8 cellular contexts compared by ENCODE assay signal in the genomic region with DNA sequence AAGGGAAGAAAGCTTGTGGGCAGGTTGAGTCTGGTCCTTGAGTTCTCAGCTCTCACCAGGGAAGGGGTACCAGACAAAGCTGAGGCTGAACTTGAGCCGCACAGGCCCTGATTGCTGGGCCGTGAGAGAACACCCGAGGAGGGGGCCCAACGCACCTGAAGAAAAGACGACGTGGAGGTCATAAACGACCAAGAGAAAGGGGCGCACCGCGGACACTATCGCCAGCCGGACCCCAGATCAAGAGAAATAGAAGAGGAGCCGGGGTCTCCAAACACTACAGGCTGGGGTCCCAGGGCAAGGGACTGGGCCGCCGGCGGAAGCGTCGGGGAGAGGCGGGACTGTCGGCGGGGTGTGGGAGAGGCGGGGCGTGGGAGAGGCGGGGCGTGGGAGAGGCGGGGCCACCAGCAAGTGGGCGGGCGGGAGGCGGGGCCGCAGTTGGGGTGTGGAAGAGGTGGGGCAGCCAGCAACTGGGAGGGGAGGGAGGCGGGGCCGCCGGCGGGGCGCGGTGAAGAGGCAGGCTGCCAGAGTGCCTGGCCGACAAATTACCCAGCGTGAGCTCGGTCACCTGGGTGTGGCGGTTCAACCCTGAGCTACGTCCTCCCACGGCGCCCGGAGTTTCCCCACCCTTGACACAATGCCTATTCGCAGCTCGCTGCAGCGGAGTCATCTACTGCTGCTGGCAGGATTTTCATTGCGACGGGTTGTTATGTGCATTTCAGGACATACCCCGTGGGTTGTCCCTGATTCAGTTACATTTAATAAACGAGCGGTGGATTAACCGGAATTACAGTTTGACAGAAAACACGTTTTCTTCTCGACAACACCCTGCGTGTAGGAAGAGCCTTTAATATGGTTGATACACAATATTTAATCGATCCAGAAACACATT. TPM values are rescaled to one million over a fixed set of nuclear protein-coding genes. Genes with fewer than 3 reads are reported as not detected.
A peak's percentile ranks its signal among the peaks of the same experiment; 100 is the strongest.
DNase-seq lines count a peak whose midpoint lies in the region; ATAC-seq, FAIRE-seq and TF ChIP-seq lines count a peak whose summit lies in the region.

No MANE protein-coding gene starts in this region.

- H3K9me3 ChIP-seq in kidney (ENCODE audit: control insufficient read depth in 1 of 2, low read length in 2 of 2): no peaks in the 10 kb centered on the region

- H3K9ac ChIP-seq in kidney (ENCODE audit: low read length in 2 of 2): peak overlapping the region; percentile 85 to 98

- H3K4me3 ChIP-seq in kidney (ENCODE audit: low read length in 2 of 2): peak overlapping the region; percentile 86 to 88

- DNase-seq in AML-193 (lab: John Stamatoyannopoulos, UW) (peak; percentile 88 to 94), NCI-H345 treated with DMSO at 0.1 percent for 48 hours (lab: John Stamatoyannopoulos, UW; ENCODE audit: unreplicated experiment) (peak; percentile 83), cerebellar cortex (ENCODE audit: low spot score) (peak; percentile 93), kidney (peak; percentile 99)
- peak; percentile 95 for DNase-seq in activated CD4-positive, CD25-positive, alpha-beta regulatory T cell treated with anti-CD3 and anti-CD28 coated beads, Interleukin-2, amount 50 U/mL, for 16 hours (ENCODE audit: low read depth, low spot score)
- peak; percentile 97 to 99 (median 98) for DNase-seq in stimulated activated CD4-positive, alpha-beta T cell treated with anti-CD3 and anti-CD28 coated beads, Interleukin-12 subunit alpha, Interleukin-12 subunit beta, amount 100 ng/mL, for 48 hours (ENCODE audit: low read depth in 2 of 3, low spot score in 1 of 3)

- H3K4me1 ChIP-seq in kidney (ENCODE audit: control insufficient read depth in 1 of 2, insufficient read depth in 1 of 2, low read depth in 1 of 2, low read length in 2 of 2): peaks cover 8% of the 10 kb centered on the region in 2 donors

- TF ChIP-seq POLR2A in GM19099 (IDR thresholded peaks at IDR 0.05; ENCODE audit: extremely low read depth, insufficient read length, low read depth): peak; percentile 92

- H3K36me3 ChIP-seq in kidney (ENCODE audit: control insufficient read depth in 1 of 2, insufficient read depth in 2 of 2, low read length in 2 of 2): no peaks in the 10 kb centered on the region

- H3K27ac ChIP-seq in kidney (ENCODE audit: low read depth in 2 of 2, low read length in 2 of 2): peak overlapping the region; percentile 96 to 97

- no peak for TF ChIP-seq CTCF in kidney (IDR thresholded peaks at IDR 0.05; ENCODE audit: borderline replicate concordance, extremely low read depth, insufficient read depth)

- ATAC-seq in HG03354 (IDR thresholded peaks at IDR 0.05; ENCODE audit: poor library complexity, severe bottlenecking, unreplicated experiment): peak; percentile 86

- FAIRE-seq in kidney (lab: Jason Lieb, UNC): no peak

- intact Hi-C loops in kidney (cut with DNase I): no loop called here

RNA-seq across cellular contexts. Expression of gene NEMF, which starts 15.5 kb away (rescaled TPM):
- total RNA-seq in kidney: 79.9 TPM
- 26.1 TPM for polyA plus RNA-seq in kidney (ENCODE audit: insufficient read depth, low read depth, low replicate concordance)

RNA-seq across cellular contexts. Expression of gene ARF6, which starts 24.8 kb away (rescaled TPM):
- total RNA-seq in kidney: 87.1 TPM
- 38.9 TPM for polyA plus RNA-seq in kidney (ENCODE audit: insufficient read depth, low read depth, low replicate concordance)

Comparison
In these comparisons a context has a peak if more than half of its experiments do, and no peak if none do; other contexts are left out.
1. Peak in every context shown above with its lines: DNase-seq, ATAC-seq, H3K4me3 ChIP-seq and H3K27ac ChIP-seq.